Comparison of ENCODE assay signal across 1 cellular context in the genomic region with DNA sequence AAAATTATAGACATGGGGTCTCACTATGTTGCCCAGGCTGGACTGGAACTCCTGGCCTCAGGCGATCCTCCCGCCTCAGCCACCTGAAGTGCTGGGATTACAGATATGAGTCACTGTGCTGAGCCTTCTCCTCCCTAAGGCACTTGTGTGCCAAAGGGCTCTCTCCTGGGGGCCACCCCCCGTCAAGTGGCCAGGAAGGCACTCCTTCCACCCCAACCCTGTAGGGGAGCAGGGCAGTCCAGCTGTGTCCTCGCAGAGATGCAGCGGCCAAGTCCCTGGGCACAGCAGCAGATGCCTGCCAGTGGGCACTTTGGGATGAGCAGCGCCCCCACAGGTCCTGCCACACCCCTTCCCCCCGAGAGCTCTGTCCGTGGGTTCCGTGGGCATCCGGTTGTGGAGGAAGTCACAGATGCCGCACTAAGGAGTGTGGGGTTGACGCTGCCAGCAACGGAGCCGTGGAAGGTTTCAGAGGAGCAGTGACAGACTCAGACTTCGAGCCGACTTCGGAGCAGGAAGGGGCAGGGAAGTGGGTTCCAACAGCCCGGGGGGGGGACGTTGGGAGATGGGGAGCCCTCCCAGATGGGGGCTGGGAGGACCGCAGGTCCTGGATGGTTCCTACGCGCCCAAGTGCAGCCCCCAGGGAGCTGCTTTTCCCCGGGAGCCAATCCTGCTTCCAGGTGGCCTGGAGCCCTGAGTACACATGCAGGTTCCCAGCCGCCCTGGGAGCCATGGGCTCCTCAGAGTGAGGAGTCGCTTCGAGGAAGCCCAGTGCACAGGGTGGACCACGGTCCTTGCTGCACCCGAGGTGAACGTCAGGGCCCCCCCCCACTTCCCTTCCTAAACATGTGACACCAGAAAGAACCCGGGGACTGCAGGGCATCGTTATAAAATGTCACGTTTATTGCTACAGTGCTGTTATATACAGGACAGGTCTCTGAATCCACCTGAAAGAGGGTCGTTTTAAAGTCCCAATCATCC.
A peak's percentile ranks its signal among the peaks of the same experiment; 100 is the strongest.
TF ChIP-seq lines count a peak whose summit lies in the region.

No MANE protein-coding gene starts in this region.

TF ChIP-seq in WTC11, 78 proteins besides CTCF, POLR2A, EP300 and RAD21 (continued from another document):
- TF ChIP-seq, protein P1, sequence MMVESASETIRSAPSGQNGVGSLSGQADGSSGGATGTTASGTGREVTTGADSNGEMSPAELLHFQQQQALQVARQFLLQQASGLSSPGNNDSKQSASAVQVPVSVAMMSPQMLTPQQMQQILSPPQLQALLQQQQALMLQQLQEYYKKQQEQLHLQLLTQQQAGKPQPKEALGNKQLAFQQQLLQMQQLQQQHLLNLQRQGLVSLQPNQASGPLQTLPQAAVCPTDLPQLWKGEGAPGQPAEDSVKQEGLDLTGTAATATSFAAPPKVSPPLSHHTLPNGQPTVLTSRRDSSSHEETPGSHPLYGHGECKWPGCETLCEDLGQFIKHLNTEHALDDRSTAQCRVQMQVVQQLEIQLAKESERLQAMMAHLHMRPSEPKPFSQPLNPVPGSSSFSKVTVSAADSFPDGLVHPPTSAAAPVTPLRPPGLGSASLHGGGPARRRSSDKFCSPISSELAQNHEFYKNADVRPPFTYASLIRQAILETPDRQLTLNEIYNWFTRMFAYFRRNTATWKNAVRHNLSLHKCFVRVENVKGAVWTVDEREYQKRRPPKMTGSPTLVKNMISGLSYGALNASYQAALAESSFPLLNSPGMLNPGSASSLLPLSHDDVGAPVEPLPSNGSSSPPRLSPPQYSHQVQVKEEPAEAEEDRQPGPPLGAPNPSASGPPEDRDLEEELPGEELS (CRISPR knock-in tag; IDR thresholded peaks at IDR 0.05) = no peak
- no peak for TF ChIP-seq OVOL2 (CRISPR knock-in tag; IDR thresholded peaks at IDR 0.05; ENCODE audit: borderline replicate concordance)
- TF ChIP-seq, protein P2, sequence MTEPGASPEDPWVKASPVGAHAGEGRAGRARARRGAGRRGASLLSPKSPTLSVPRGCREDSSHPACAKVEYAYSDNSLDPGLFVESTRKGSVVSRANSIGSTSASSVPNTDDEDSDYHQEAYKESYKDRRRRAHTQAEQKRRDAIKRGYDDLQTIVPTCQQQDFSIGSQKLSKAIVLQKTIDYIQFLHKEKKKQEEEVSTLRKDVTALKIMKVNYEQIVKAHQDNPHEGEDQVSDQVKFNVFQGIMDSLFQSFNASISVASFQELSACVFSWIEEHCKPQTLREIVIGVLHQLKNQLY (CRISPR knock-in tag; IDR thresholded peaks at IDR 0.05) = no peak
- TF ChIP-seq, protein P3, sequence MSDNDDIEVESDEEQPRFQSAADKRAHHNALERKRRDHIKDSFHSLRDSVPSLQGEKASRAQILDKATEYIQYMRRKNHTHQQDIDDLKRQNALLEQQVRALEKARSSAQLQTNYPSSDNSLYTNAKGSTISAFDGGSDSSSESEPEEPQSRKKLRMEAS (CRISPR knock-in tag; IDR thresholded peaks at IDR 0.05) = no peak
- TF ChIP-seq, protein P4, sequence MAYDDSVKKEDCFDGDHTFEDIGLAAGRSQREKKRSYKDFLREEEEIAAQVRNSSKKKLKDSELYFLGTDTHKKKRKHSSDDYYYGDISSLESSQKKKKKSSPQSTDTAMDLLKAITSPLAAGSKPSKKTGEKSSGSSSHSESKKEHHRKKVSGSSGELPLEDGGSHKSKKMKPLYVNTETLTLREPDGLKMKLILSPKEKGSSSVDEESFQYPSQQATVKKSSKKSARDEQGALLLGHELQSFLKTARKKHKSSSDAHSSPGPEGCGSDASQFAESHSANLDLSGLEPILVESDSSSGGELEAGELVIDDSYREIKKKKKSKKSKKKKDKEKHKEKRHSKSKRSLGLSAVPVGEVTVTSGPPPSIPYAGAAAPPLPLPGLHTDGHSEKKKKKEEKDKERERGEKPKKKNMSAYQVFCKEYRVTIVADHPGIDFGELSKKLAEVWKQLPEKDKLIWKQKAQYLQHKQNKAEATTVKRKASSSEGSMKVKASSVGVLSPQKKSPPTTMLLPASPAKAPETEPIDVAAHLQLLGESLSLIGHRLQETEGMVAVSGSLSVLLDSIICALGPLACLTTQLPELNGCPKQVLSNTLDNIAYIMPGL (CRISPR knock-in tag; IDR thresholded peaks at IDR 0.05) = no peak
- 0 out of 2 replicates have a peak, but pooled peaks have one; percentile 72 for TF ChIP-seq EMX1 (CRISPR knock-in tag; IDR thresholded peaks at IDR 0.05)
